In the genomic region with DNA sequence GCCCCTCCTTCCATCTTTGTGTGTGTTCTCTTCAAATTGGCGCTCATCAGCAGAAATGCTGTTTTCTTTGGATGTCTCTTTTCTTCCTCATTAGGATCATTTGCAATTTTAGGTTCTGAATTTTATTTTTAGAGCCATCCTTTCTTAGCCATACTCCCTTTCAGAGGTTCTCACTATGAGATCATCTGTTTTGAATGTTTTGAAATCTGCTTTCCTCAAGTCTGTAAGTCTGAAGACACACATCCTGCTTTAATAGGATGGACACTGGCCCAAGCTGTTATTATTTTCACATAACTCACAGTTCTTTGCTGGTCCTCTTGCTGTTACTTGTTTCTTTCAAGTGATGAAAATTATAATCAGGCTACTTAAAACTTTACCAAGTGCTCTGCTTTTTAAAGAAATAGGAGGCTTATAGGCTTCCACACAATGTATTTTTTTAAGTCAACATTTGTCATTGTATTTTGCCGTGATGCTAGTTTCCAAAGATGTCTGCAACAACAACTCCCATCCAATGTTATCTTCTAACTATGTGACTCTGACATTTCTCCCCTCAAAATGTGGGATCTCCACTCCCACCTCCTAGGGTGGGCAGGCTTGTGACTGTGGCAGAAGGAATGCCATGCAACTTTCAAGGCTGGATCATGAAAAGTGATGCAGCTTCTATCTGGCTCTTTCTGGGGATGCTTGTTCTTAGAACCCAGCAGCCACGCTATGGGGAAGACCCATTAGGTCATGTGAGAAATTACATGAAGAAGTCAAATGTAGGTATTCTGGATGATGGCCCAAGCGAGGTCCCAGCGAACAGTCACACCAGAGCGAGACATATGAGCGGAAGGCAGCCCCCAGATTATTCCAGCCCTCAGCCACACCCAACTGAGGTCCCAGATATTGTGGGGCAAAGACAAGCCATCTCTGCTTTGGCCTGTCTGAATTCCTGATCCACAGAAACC, we compare ENCODE assay signal across 12 cellular contexts.
DNase-seq lines count a peak whose midpoint lies in the region; ATAC-seq and TF ChIP-seq lines count a peak whose summit lies in the region.
"Had no signal": no experiment of that assay in that cellular context is flagged by ENCODE, and none has a peak within 500 bp of the region (broad histone marks: within the 10 kb centered on the region; RNA-seq: fewer than 3 reads in every experiment).

No MANE protein-coding gene starts in this region.

- DNase-seq in GM23248 = peak; percentile 73
- DNase-seq in adipocyte (ENCODE audit: low read depth) = peak; percentile 71
- peak; percentile 30 to 67 for DNase-seq in foreskin fibroblast
- DNase-seq in sigmoid colon = no peak
- no peak for DNase-seq in H7
- no peak for DNase-seq in NCI-H2081 treated with DMSO at 0.1 percent for 48 hours (lab: John Stamatoyannopoulos, UW)
- DNase-seq: activated CD4-positive, alpha-beta T cell treated with anti-CD3 and anti-CD28 coated beads, Interleukin-2, amount 50 U/mL, for 4 hours; effector CD8-positive, alpha-beta T cell; mucosa of descending colon; SW 1271 had no signal

- H3K4me2 ChIP-seq in GM23248 (ENCODE audit: unreplicated experiment) = peak overlapping the region; percentile 25

- TF ChIP-seq EP300 in sigmoid colon (IDR thresholded peaks at IDR 0.05) = no peak

- H3K4me1 ChIP-seq in GM23248 (ENCODE audit: insufficient read depth) (peaks cover 26% of the 10 kb centered on the region), adipocyte (ENCODE audit: control insufficient read depth, insufficient read depth, low read length) (peaks cover 5% of the 10 kb centered on the region), sigmoid colon (peaks cover 0 to 12% (median 9%) of the 10 kb centered on the region in 4 donors)

- no peak overlapping the region for H3K4me3 ChIP-seq in GM23248
- no peak overlapping the region for H3K4me3 ChIP-seq in adipocyte (ENCODE audit: low read length)
- H3K4me3 ChIP-seq in foreskin fibroblast (ENCODE audit: low read depth in 1 of 2, low read length in 2 of 2) = no peak overlapping the region
- no peak overlapping the region for H3K4me3 ChIP-seq in sigmoid colon
- H3K4me3 ChIP-seq in H7 (ENCODE audit: insufficient read depth, low read depth, low read length) = no peak overlapping the region
- H3K4me3 ChIP-seq: mucosa of descending colon had no signal

- H3F3A ChIP-seq in GM23248 (ENCODE audit: insufficient read depth) = peaks cover 11% of the 10 kb centered on the region

- TF ChIP-seq POLR2A in sigmoid colon (IDR thresholded peaks at IDR 0.05) = no peak

- no peaks in the 10 kb centered on the region for H4K20me1 ChIP-seq in GM23248 (ENCODE audit: insufficient read depth)

- peak overlapping the region; percentile 61 for H2AFZ ChIP-seq in GM23248

- H3K27ac ChIP-seq in GM23248 (peak overlapping the region; percentile 36; the same call in 1 of the 2 replicates), sigmoid colon (peak overlapping the region in 3 of 4 donors; percentile 31 to 73 (median 33))

- WGBS in GM23248 (ENCODE audit: low coverage in 1 of 2, low lambda C conversion rate in 2 of 2, missing lambda C conversion rate in 2 of 2), 2 experiments = 76 to 77% methylated on average over 7 of the region's 7 CpGs
- 87 to 91% methylated on average over 7 of the region's 7 CpGs for WGBS in sigmoid colon, 2 donors

- TF ChIP-seq CTCF in foreskin fibroblast (IDR thresholded peaks at IDR 0.05; ENCODE audit: low read depth, low read length) (no peak), sigmoid colon (IDR thresholded peaks at IDR 0.05) (no peak)

- H3K9me3 ChIP-seq in GM23248 (ENCODE audit: low read depth) (no peaks in the 10 kb centered on the region), adipocyte (ENCODE audit: control insufficient read depth, low read length) (no peaks in the 10 kb centered on the region), sigmoid colon (no peaks in the 10 kb centered on the region)
- H3K9me3 ChIP-seq: mucosa of descending colon had no signal

- H3K9me2 ChIP-seq in GM23248 (ENCODE audit: insufficient read depth) = no peaks in the 10 kb centered on the region

- H3K27me3 ChIP-seq in GM23248 (replicated peaks; ENCODE audit: insufficient read depth) (peaks cover 5% of the 10 kb centered on the region), adipocyte (replicated peaks; ENCODE audit: control insufficient read depth, insufficient read depth, low read length) (peaks cover 27% of the 10 kb centered on the region), sigmoid colon (no peaks in the 10 kb centered on the region), H7 (ENCODE audit: control insufficient read depth, insufficient read depth, low read length) (no peaks in the 10 kb centered on the region)

- H3K79me2 ChIP-seq in GM23248 (ENCODE audit: insufficient read depth) = no peaks in the 10 kb centered on the region

- in situ Hi-C loops in GM23248 (cut with MboI) = no loop called here

- ATAC-seq in HG03097 (IDR thresholded peaks at IDR 0.05; ENCODE audit: low FRiP score, unreplicated experiment) (no peak), GM18517 (IDR thresholded peaks at IDR 0.05; ENCODE audit: unreplicated experiment) (no peak)
- ATAC-seq: mucosa of descending colon had no signal

- H3K36me3 ChIP-seq in GM23248 (ENCODE audit: low read depth) (no peaks in the 10 kb centered on the region), adipocyte (ENCODE audit: control insufficient read depth, insufficient read depth, low read length, severe bottlenecking) (no peaks in the 10 kb centered on the region), sigmoid colon (no peaks in the 10 kb centered on the region), H7 (replicated peaks; ENCODE audit: control insufficient read depth, insufficient read depth, low read length) (no peaks in the 10 kb centered on the region)

- H3K9ac ChIP-seq in GM23248 (no peak overlapping the region), adipocyte (ENCODE audit: low read length) (no peak overlapping the region)

- intact Hi-C loops in sigmoid colon (cut with DNase I) = no loop called here

Comparison
In these comparisons a context has a peak if more than half of its experiments do, and no peak if none do; other contexts are left out.
1. DNase-seq: peak in GM23248 (single experiment), adipocyte (single experiment) and foreskin fibroblast (2 of 2); none in sigmoid colon (single experiment), H7 (single experiment) and NCI-H2081 treated with DMSO at 0.1 percent for 48 hours (single experiment).